1 cellular context compared by ENCODE assay signal in the genomic region with DNA sequence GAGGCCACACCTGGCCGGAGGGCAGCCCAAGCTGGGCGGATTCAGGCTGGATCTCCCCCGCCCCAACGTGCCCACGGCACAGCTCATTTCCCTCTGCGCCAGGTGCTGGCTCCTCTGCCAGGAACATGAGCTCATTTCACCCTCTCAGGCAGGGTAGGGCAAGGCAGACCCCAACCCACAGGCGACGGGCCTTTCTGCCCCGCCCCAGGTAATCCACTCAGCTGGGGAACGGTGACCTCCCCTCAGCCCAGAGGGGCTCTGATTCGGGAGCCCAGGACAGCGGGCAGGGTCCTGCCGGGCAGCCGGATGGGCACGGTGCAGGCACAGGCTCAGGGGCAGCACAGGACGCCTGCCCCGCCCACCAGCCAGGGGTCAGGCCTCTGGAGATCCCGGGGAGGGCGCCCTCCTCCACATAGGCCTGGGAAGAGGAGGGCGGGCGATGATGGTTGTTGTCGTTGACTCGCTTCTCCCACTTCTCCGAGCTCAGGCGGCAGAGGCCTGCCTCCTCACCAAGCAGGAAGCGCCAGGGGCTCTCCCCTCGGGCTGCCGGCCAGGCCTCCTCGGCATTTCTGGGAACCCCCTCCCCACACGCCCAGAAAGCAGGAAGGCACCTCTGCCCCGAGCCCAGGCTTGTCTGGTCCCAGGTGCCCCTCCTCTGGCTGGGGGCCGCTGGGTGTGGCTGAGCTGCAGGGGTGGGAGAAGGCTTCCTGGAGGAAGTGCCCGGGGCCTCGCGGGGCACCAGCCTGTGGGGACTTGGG.
TF ChIP-seq lines count a peak whose summit lies in the region.

No MANE protein-coding gene starts in this region.

TF ChIP-seq in IMR-90, 13 proteins besides CTCF, POLR2A, EP300 and RAD21:
- TF ChIP-seq, protein P1, sequence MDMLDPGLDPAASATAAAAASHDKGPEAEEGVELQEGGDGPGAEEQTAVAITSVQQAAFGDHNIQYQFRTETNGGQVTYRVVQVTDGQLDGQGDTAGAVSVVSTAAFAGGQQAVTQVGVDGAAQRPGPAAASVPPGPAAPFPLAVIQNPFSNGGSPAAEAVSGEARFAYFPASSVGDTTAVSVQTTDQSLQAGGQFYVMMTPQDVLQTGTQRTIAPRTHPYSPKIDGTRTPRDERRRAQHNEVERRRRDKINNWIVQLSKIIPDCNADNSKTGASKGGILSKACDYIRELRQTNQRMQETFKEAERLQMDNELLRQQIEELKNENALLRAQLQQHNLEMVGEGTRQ (IDR thresholded peaks at IDR 0.05; ENCODE audit: low read depth, low read length): no peak
- TF ChIP-seq MXI1 (IDR thresholded peaks at IDR 0.05; ENCODE audit: borderline replicate concordance, low read depth, low read length): no peak
- TF ChIP-seq RFX5 (IDR thresholded peaks at IDR 0.05; ENCODE audit: low read depth, low read length): no peak
- TF ChIP-seq FOS (IDR thresholded peaks at IDR 0.05; ENCODE audit: low read depth, low read length): no peak
